Comparison of ENCODE assay signal across 13 cellular contexts in genomic region chr19:8355631-8356402, GRCh38. TPM values are rescaled to one million over a fixed set of nuclear protein-coding genes. Genes with fewer than 3 reads are reported as not detected.
A peak's percentile ranks its signal among the peaks of the same experiment; 100 is the strongest.
DNase-seq lines count a peak whose midpoint lies in the region; ATAC-seq, FAIRE-seq and TF ChIP-seq lines count a peak whose summit lies in the region.
"Had no signal": no experiment of that assay in that cellular context is flagged by ENCODE, and none has a peak within 500 bp of the region (broad histone marks: within the 10 kb centered on the region; RNA-seq: fewer than 3 reads in every experiment).

No MANE protein-coding gene starts in this region.

- intact Hi-C loops in left cardiac atrium (cut with DNase I) (loop anchor here (2.0 to 10.0 kb wide), 4 partner anchors 41 to 153 kb away; partner anchors contain the start of gene PRAM1 (in 1 of the 2)), left ventricle myocardium inferior (cut with micrococcal nuclease) (loop anchor here (5.0 kb wide), 1 partner anchor 41 kb away; no protein-coding TSS in a partner anchor), adrenal gland (cut with DNase I) (loop anchor here (2.0 to 10.0 kb wide), 4 partner anchors 41 to 229 kb away; partner anchors contain the start of gene PRAM1 (in 1 of the 2))

- DNase-seq in left cardiac atrium (no peak), left ventricle myocardium inferior (no peak), adrenal gland (peak in 6 of 7 donors; percentile 78 to 89 (median 80)), kidney epithelial cell (ENCODE audit: low read depth) (peak; percentile 96), urothelium cell line (ENCODE audit: low spot score) (peak; percentile 63)
- no peak for DNase-seq in activated CD8-positive, alpha-beta memory T cell treated with anti-CD3 and anti-CD28 coated beads for 24 hours
- DNase-seq: activated naive CD4-positive, alpha-beta T cell treated with anti-CD3 and anti-CD28 coated beads, Interleukin-2, amount 10 ng/mL, durations not matched to agents 7 days and 5 days; NCI-H774 had no signal

- 48 to 57% (median 52%) methylated on average over 4 to 6 of the region's 6 CpGs for WGBS in adrenal gland, 4 donors

- no peaks in the 10 kb centered on the region for H3K27me3 ChIP-seq in left ventricle myocardium inferior (ENCODE audit: low read depth)
- no peaks in the 10 kb centered on the region for H3K27me3 ChIP-seq in adrenal gland
- no peaks in the 10 kb centered on the region for H3K27me3 ChIP-seq in kidney epithelial cell (ENCODE audit: control insufficient read depth, insufficient read depth, low read length)

- ATAC-seq in left cardiac atrium (peak; percentile 53 to 83), HG03432 (IDR thresholded peaks at IDR 0.05; ENCODE audit: unreplicated experiment) (no peak), GM21786 (IDR thresholded peaks at IDR 0.05; ENCODE audit: unreplicated experiment) (no peak)

- H3K27ac ChIP-seq in left ventricle myocardium inferior (replicated peaks): no peak overlapping the region
- peak overlapping the region in 4 of 5 donors; percentile 44 to 83 (median 58) for H3K27ac ChIP-seq in adrenal gland

- H3K4me1 ChIP-seq in left ventricle myocardium inferior: peaks cover 32% of the 10 kb centered on the region
- peaks cover 5 to 19% of the 10 kb centered on the region in 2 donors for H3K4me1 ChIP-seq in adrenal gland (replicated peaks in 1 of 2)

- TF ChIP-seq POLR2A in adrenal gland (IDR thresholded peaks at IDR 0.05): peak in 1 of 2 donors; percentile 22

- TF ChIP-seq CTCF in left ventricle myocardium inferior (IDR thresholded peaks at IDR 0.05; ENCODE audit: borderline replicate concordance) (no peak), adrenal gland (IDR thresholded peaks at IDR 0.05) (no peak), kidney epithelial cell (IDR thresholded peaks at IDR 0.05; ENCODE audit: insufficient read depth, low read length, poor library complexity, severe bottlenecking) (peak; percentile 7)

- H3K9me3 ChIP-seq in left ventricle myocardium inferior (replicated peaks) (peaks cover 8% of the 10 kb centered on the region), adrenal gland (replicated peaks in 1 of 3) (no peaks in the 10 kb centered on the region)
- H3K9me3 ChIP-seq: HAP-1 had no signal

- H3K36me3 ChIP-seq in left ventricle myocardium inferior (no peaks in the 10 kb centered on the region), adrenal gland (replicated peaks in 1 of 2) (no peaks in the 10 kb centered on the region), kidney epithelial cell (ENCODE audit: control insufficient read depth, insufficient read depth, low read length) (no peaks in the 10 kb centered on the region)
- H3K36me3 ChIP-seq: HAP-1 had no signal

- no peak for FAIRE-seq in urothelium cell line (lab: Jason Lieb, UNC)
- FAIRE-seq: D721Med had no signal

- H3K4me3 ChIP-seq in left ventricle myocardium inferior (no peak overlapping the region), adrenal gland (no peak overlapping the region), kidney epithelial cell (ENCODE audit: low read depth, low read length) (no peak overlapping the region)
- H3K4me3 ChIP-seq: HAP-1 had no signal

RNA-seq across cellular contexts. Expression of gene ANGPTL4, which starts 8.1 kb away (rescaled TPM):
- total RNA-seq in left cardiac atrium (10 to 100 TPM; 16.3 to 81.6 TPM), left ventricle myocardium inferior (8.4 TPM), adrenal gland (100 to 1,000 TPM in 2 of 8 donors, 10 to 100 TPM in 5, 1 to 10 TPM in 1; 4.4 to 141 (median 27.1) TPM), kidney epithelial cell (22.4 and 31.4 TPM in 2 replicates)
- polyA plus RNA-seq in adrenal gland: 10 to 100 TPM in 2 of 3 donors, 1 to 10 TPM in 1; 4.9 to 54.0 (median 46.8) TPM
- total RNA-seq: mononuclear cell had no signal

RNA-seq across cellular contexts. Expression of gene KANK3, which starts 12.8 kb away (rescaled TPM):
- total RNA-seq in left cardiac atrium (10 to 100 TPM; 19.3 to 19.6 TPM), left ventricle myocardium inferior (19.9 TPM), adrenal gland (10 to 100 TPM in 7 of 8 donors, 1 to 10 TPM in 1; 9.8 to 27.7 (median 18.4) TPM), kidney epithelial cell (3.7 and 8.1 TPM in 2 replicates)
- polyA plus RNA-seq in adrenal gland: 10 to 100 TPM in 2 of 3 donors, under 1 TPM in 1; 0.38 to 27.8 (median 23.6) TPM

RNA-seq across cellular contexts. Expression of gene RAB11B, which starts 34.3 kb away (rescaled TPM):
- total RNA-seq in left cardiac atrium (100 to 1,000 TPM; 133 to 163 TPM), left ventricle myocardium inferior (157 TPM), adrenal gland (100 to 1,000 TPM in 3 of 8 donors, 10 to 100 TPM in 5; 44.4 to 155 (median 88.2) TPM), kidney epithelial cell (58.2 and 69.8 TPM in 2 replicates)
- polyA plus RNA-seq in adrenal gland: 100 to 1,000 TPM in 1 of 3 donors, 10 to 100 TPM in 2; 24.6 to 147 (median 64.9) TPM

RNA-seq across cellular contexts. Expression of gene RPS28, which starts 34.5 kb away (rescaled TPM):
- total RNA-seq in left cardiac atrium (1,000 to 10,000 TPM; 1,064 to 1,153 TPM), left ventricle myocardium inferior (967 TPM), adrenal gland (1,000 to 10,000 TPM in 4 of 8 donors, 100 to 1,000 TPM in 4; 220 to 1,896 (median 903) TPM), kidney epithelial cell (298 and 330 TPM in 2 replicates)
- 1,000 to 10,000 TPM in 1 of 3 donors, 100 to 1,000 TPM in 2; 155 to 1,715 (median 649) TPM for polyA plus RNA-seq in adrenal gland

RNA-seq across cellular contexts. Expression of gene NDUFA7, which starts 34.6 kb away (rescaled TPM):
- total RNA-seq in left cardiac atrium: 10 to 100 TPM; 65.3 to 83.8 TPM
- 134 TPM for total RNA-seq in left ventricle myocardium inferior
- total RNA-seq in adrenal gland: 10 to 100 TPM in 7 of 8 donors, 1 to 10 TPM in 1; 5.3 to 84.5 (median 72.4) TPM
- polyA plus RNA-seq in adrenal gland: 100 to 1,000 TPM; 140 to 502 (median 202) TPM
- 49.8 and 61.4 TPM in 2 replicates for total RNA-seq in kidney epithelial cell

Comparison
In these comparisons a context has a peak if more than half of its experiments do, and no peak if none do; other contexts are left out.
1. ATAC-seq: peak in left cardiac atrium (2 of 2); none in HG03432 (single experiment) and GM21786 (single experiment).
2. DNase-seq: peak in adrenal gland (6 of 7), kidney epithelial cell (single experiment) and urothelium cell line (single experiment); none in left cardiac atrium (single experiment), left ventricle myocardium inferior (single experiment) and activated CD8-positive, alpha-beta memory T cell treated with anti-CD3 and anti-CD28 coated beads for 24 hours (single experiment).